In the genomic region with DNA sequence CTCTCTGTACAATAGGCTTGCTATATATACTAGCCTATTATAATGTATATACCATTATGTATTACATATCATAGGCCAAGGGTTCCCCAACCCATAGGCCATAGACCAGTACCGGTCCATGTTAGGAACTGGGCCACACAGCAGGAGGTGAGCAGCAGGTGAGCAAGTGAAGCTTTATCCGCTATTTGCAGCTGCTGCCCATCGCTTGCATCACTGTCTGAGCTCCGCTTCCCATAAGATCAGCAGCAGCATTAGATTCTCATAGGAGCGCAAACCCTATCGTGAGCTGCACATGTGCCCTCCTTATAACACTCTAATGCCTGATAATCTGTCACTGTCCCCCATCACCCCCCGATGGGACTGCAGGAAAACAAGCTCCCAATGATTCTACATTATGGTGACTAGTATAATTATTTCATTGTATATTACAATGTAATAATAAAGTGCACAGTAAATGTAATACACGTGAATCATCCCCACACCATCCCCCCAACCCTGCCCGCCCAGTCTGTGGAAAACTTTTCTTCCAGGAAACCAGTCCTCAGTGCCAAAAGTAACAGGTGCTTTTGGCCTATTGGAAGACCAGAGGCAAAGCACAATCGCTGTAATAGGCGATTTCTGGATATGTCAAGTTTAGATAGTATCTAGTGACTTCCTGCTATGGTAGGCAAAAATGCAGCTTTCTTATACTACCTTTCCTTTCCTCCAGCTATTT, we compare ENCODE assay signal across 21 cellular contexts.
"Had no signal": no experiment of that assay in that cellular context is flagged by ENCODE, and none has a peak within 500 bp of the region (broad histone marks: within the 10 kb centered on the region; RNA-seq: fewer than 3 reads in every experiment).

No MANE protein-coding gene starts in this region.

- H3K27me3 ChIP-seq: gastrocnemius medialis, neutrophil had no signal

- H3K36me3 ChIP-seq: cardiac muscle cell, gastrocnemius medialis, left ventricle myocardium inferior, neutrophil had no signal

- H3K9me3 ChIP-seq: gastrocnemius medialis, neutrophil had no signal

- ATAC-seq: activated CD4-positive, alpha-beta T cell treated with anti-CD3 and anti-CD28 coated beads for 36 hours; activated CD8-positive, alpha-beta T cell treated with anti-CD3 and anti-CD28 coated beads, Interleukin-2, amount 10 ng/mL, durations not matched to agents 7 days and 5 days; activated T-cell treated with anti-CD3 and anti-CD28 coated beads, Interleukin-2, amount 50 U/mL, for 72 hours; gastrocnemius medialis had no signal

- H3K27ac ChIP-seq: cardiac muscle cell, epithelial cell of prostate, gastrocnemius medialis, hepatocyte, left ventricle myocardium inferior, neutrophil had no signal

- H3K4me2 ChIP-seq: hepatocyte had no signal

- DNase-seq: activated CD4-positive, alpha-beta T cell treated with anti-CD3 and anti-CD28 coated beads for 36 hours; activated CD4-positive, CD25-positive, alpha-beta regulatory T cell; activated CD8-positive, alpha-beta T cell treated with anti-CD3 and anti-CD28 coated beads, Interleukin-2, amount 10 ng/mL, durations not matched to agents 7 days and 5 days; activated effector memory CD4-positive, alpha-beta T cell treated with Interleukin-2 at 50 U/mL for 16 hours; activated naive CD4-positive, alpha-beta T cell treated with Interleukin-2 at 50 U/mL for 16 hours; activated T-cell treated with anti-CD3 and anti-CD28 coated beads for 4 hours; activated T-cell treated with anti-CD3 and anti-CD28 coated beads, Interleukin-2, amount 50 U/mL, for 72 hours; anterior cingulate cortex; cortex of kidney; gastrocnemius medialis; islet precursor cell; left ventricle myocardium inferior; naive B cell; nephron progenitor cell; stimulated activated CD4-positive, alpha-beta T cell treated with anti-CD3 and anti-CD28 coated beads, Interleukin-2, amount 100 ng/mL, for 48 hours; stimulated activated naive CD4-positive, alpha-beta T cell treated with Interleukin-2 at 50 U/mL for 16 hours had no signal

- H3K79me2 ChIP-seq: hepatocyte had no signal

- H2AFZ ChIP-seq: hepatocyte had no signal

- H3K4me1 ChIP-seq: gastrocnemius medialis had no signal

- H3K4me3 ChIP-seq: cardiac muscle cell, gastrocnemius medialis, hepatocyte, left ventricle myocardium inferior, lung had no signal
